In the genomic region with DNA sequence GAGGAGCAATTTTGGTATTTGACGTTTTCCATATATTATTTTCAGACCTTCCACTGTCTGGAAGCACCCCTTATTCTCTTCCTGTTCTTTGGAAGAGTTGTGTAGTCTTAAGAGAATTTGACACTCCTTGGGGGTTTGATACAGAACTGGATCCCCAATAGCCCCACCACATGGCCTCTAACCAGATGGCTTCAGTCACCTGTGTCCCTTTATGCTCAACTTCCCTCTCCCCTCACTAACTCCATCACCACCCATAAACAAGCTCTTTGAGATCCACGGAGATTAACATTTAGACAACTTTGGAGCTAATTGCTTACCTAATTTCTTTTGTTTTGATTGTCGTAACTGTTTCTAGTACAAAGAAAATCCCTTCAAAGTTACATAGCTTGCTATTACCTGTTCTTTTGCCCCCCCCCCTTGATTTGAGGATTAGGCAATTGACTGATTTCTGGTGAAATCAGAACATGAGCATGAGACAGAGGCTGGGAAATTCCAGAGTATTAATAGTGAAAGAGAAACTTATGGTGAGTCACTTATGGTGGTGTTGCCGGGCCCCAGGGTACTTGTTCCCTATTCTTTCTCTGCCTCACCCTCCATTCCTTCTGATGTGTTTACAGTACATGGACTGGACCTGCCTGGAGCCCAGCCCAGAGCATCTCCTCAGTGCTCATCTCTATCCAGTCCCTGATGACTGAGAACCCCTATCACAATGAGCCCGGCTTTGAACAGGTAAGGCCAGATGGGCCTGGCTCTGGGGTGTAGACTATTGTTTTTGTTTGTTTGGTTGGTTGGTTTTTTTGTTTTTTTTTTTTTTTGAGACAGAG, we compare ENCODE assay signal across 1 cellular context.
TF ChIP-seq lines count a peak whose summit lies in the region.

No MANE protein-coding gene starts in this region.

TF ChIP-seq in IMR-90, 13 proteins besides CTCF, POLR2A, EP300 and RAD21:
- TF ChIP-seq ELK1 (IDR thresholded peaks at IDR 0.05; ENCODE audit: borderline replicate concordance, low read depth, low read length) (no peak), MAZ (IDR thresholded peaks at IDR 0.05; ENCODE audit: borderline replicate concordance, low read depth, low read length) (peak; percentile 48; the same call in 1 of the 2 replicates), MAFK (IDR thresholded peaks at IDR 0.05; ENCODE audit: low read depth, low read length) (no peak), MXI1 (IDR thresholded peaks at IDR 0.05; ENCODE audit: borderline replicate concordance, low read depth, low read length) (0 out of 2 replicates have a peak, but pooled peaks have one; percentile 29), RCOR1 (IDR thresholded peaks at IDR 0.05; ENCODE audit: insufficient replicate concordance, low read length) (no peak), BHLHE40 (IDR thresholded peaks at IDR 0.05; ENCODE audit: low read depth, low read length) (no peak), CHD1 (IDR thresholded peaks at IDR 0.05; ENCODE audit: low read depth, low read length) (no peak), FOS (IDR thresholded peaks at IDR 0.05; ENCODE audit: low read depth, low read length) (peak; percentile 77; the same call in 1 of the 2 replicates), CEBPB (IDR thresholded peaks at IDR 0.05; ENCODE audit: low read depth, low read length) (peak; percentile 96), SMC3 (IDR thresholded peaks at IDR 0.05; ENCODE audit: low read depth, low read length) (0 out of 2 replicates have a peak, but pooled peaks have one; percentile 24)
- TF ChIP-seq, protein P1, sequence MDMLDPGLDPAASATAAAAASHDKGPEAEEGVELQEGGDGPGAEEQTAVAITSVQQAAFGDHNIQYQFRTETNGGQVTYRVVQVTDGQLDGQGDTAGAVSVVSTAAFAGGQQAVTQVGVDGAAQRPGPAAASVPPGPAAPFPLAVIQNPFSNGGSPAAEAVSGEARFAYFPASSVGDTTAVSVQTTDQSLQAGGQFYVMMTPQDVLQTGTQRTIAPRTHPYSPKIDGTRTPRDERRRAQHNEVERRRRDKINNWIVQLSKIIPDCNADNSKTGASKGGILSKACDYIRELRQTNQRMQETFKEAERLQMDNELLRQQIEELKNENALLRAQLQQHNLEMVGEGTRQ (IDR thresholded peaks at IDR 0.05; ENCODE audit: low read depth, low read length), result no peak
